8 cellular contexts compared by ENCODE assay signal in the genomic region with DNA sequence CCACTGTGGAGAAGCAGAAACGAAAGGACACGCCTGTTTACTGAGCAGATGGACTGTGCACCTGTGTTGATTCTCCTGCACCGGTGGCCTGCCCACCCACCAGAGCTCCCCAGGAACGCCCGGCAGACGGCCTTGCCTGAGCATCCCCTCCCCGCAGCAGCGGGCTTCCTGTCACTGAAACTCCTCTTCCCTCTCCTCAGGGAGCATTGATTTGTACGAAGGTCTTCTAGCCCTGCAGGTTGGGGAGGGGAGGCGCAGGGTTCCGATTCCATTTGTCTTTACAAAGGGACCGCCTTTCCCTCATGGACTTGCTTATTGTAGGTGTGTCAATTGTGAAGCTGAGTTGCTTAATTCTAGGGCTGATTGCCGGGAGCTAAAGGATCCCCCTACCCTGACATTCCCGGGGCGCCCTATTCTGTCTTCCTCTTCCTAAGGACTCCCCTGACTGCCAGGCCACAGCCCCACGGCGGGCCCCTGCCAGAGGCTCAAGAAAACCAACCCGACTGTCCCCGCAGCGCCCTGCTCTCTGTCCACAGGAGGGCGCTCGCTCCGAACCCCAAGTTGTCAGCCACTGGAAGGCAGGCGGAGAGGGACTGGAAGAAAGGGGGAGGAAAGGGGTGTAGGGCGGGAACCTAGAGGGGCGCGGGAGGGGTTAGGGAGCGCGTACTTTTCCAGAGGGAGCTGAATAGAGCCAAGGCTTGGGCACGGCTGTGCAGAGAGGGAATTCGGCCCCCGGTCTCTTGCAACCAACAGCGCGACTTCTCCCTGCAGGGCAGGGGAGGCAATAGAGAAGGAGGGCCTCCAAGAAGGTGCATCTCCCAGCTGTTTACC. TPM values are rescaled to one million over a fixed set of nuclear protein-coding genes. Genes with fewer than 3 reads are reported as not detected.
DNase-seq lines count a peak whose midpoint lies in the region; ATAC-seq and TF ChIP-seq lines count a peak whose summit lies in the region.

No MANE protein-coding gene starts in this region.

- H3K9me3 ChIP-seq in RWPE2 (ENCODE audit: severe bottlenecking), result no peaks in the 10 kb centered on the region

- H3K4me3 Mint-ChIP-seq in natural killer cell treated with Interleukin-12 subunit alpha and Interleukin-12 subunit beta and Interleukin-15 and Interleukin-18, amount 100 ng/mL, for 72 hours, result peak overlapping the region; percentile 93

- H3K4me2 ChIP-seq in KMS-11, result no peak overlapping the region

- H2AFZ ChIP-seq in KMS-11 (ENCODE audit: low read depth), result no peak overlapping the region

- H3K4me1 Mint-ChIP-seq in natural killer cell treated with Interleukin-12 subunit alpha and Interleukin-12 subunit beta and Interleukin-15 and Interleukin-18, amount 100 ng/mL, for 72 hours (ENCODE audit: low read depth in 2 of 2), result peaks cover 51 to 59% of the 10 kb centered on the region in 2 donors

- no peak overlapping the region for H3K9ac ChIP-seq in KMS-11

- no peaks in the 10 kb centered on the region for H4K20me1 ChIP-seq in KMS-11 (ENCODE audit: insufficient read depth)

- H3K27me3 Mint-ChIP-seq in natural killer cell treated with Interleukin-12 subunit alpha and Interleukin-12 subunit beta and Interleukin-15 and Interleukin-18, amount 100 ng/mL, for 72 hours, result no peaks in the 10 kb centered on the region

- H3K36me3 ChIP-seq in KMS-11 (ENCODE audit: insufficient read depth) (no peaks in the 10 kb centered on the region), RWPE2 (ENCODE audit: low read depth) (peaks cover 17% of the 10 kb centered on the region)

- H3K36me3 Mint-ChIP-seq in natural killer cell treated with Interleukin-12 subunit alpha and Interleukin-12 subunit beta and Interleukin-15 and Interleukin-18, amount 100 ng/mL, for 72 hours, result no peaks in the 10 kb centered on the region

- H3K9me3 Mint-ChIP-seq in natural killer cell treated with Interleukin-12 subunit alpha and Interleukin-12 subunit beta and Interleukin-15 and Interleukin-18, amount 100 ng/mL, for 72 hours, result no peaks in the 10 kb centered on the region

- H3K4me1 ChIP-seq in KMS-11 (ENCODE audit: low read depth, poor library complexity, severe bottlenecking) (peaks cover 16% of the 10 kb centered on the region), RWPE2 (ENCODE audit: insufficient read depth, poor library complexity, severe bottlenecking) (peaks cover 26% of the 10 kb centered on the region)

- DNase-seq in COLO668 (lab: John Stamatoyannopoulos, UW; ENCODE audit: unreplicated experiment) (peak; percentile 95), RWPE2 (ENCODE audit: low spot score) (no peak), fibroblast of villous mesenchyme (ENCODE audit: low read depth) (peak; percentile 93)
- peak; percentile 58 for DNase-seq in activated gamma-delta T cell treated with anti-CD3 and anti-CD28 coated beads, Interleukin-2, amount 50 U/mL, for 16 hours (ENCODE audit: low read depth)
- peak; percentile 72 for DNase-seq in natural killer cell treated with Interleukin-12 subunit alpha and Interleukin-12 subunit beta and Interleukin-15 and Interleukin-18, amount 100 ng/mL, for 72 hours (ENCODE audit: low spot score)
- DNase-seq in stimulated activated naive CD8-positive, alpha-beta T cell treated with anti-CD3 and anti-CD28 coated beads, Interleukin-15, Interleukin-2, amounts not matched to agents 100 U/mL and 50 U/mL, for 24 hours, result peak; percentile 88

- H3K27me3 ChIP-seq in KMS-11 (ENCODE audit: insufficient read depth, low read depth), result no peaks in the 10 kb centered on the region
- H3K27me3 ChIP-seq in RWPE2 (ENCODE audit: insufficient read depth, poor library complexity, severe bottlenecking), result no peaks in the 10 kb centered on the region

- H3K27ac ChIP-seq in KMS-11 (no peak overlapping the region), RWPE2 (ENCODE audit: poor library complexity, severe bottlenecking) (peak overlapping the region; percentile 96)

- H3K27ac Mint-ChIP-seq in natural killer cell treated with Interleukin-12 subunit alpha and Interleukin-12 subunit beta and Interleukin-15 and Interleukin-18, amount 100 ng/mL, for 72 hours, result peak overlapping the region; percentile 93 to 95

- no peaks in the 10 kb centered on the region for H3K79me2 ChIP-seq in KMS-11 (ENCODE audit: insufficient read depth, low read depth)

- TF ChIP-seq CTCF in KMS-11 (conservative IDR thresholded peaks at IDR 0.05; ENCODE audit: low read depth, low read length) (peak; percentile 74), RWPE2 (IDR thresholded peaks at IDR 0.05; ENCODE audit: poor library complexity, severe bottlenecking) (peak; percentile 92), fibroblast of villous mesenchyme (IDR thresholded peaks at IDR 0.05; ENCODE audit: insufficient read depth, low read depth, low read length) (peak; percentile 96)

- ATAC-seq in RWPE2 (ENCODE audit: low read depth), result peak; percentile 10
- peak in 1 of 2 donors; percentile 5 for ATAC-seq in natural killer cell treated with Interleukin-12 subunit alpha and Interleukin-12 subunit beta and Interleukin-15 and Interleukin-18, amount 100 ng/mL, for 72 hours
- peak; percentile 22 for ATAC-seq in stimulated activated naive CD8-positive, alpha-beta T cell treated with anti-CD3 and anti-CD28 coated beads, Interleukin-15, Interleukin-2, amounts not matched to agents 100 U/mL and 50 U/mL, for 24 hours
- no peak for ATAC-seq in GM19467 (IDR thresholded peaks at IDR 0.05; ENCODE audit: unreplicated experiment)

- H3K4me3 ChIP-seq in KMS-11 (IDR thresholded peaks at IDR 0.05; ENCODE audit: insufficient read depth, low read depth, low read length) (no peak overlapping the region), RWPE2 (ENCODE audit: severe bottlenecking) (peak overlapping the region; percentile 3), fibroblast of villous mesenchyme (ENCODE audit: low read depth, low read length) (peak overlapping the region; percentile 86)

RNA-seq across cellular contexts. Expression of a gene that starts 2.8 kb away (rescaled TPM):
- total RNA-seq in fibroblast of villous mesenchyme, result 1,018 and 1,040 TPM in 2 replicates
- total RNA-seq in natural killer cell treated with Interleukin-12 subunit alpha and Interleukin-12 subunit beta and Interleukin-15 and Interleukin-18, amount 100 ng/mL, for 72 hours, result 100 to 1,000 TPM in 1 of 2 donors, 10 to 100 TPM in 1; 90.9 to 106 TPM

RNA-seq across cellular contexts. Expression of a gene that starts 7.8 kb away (rescaled TPM):
- 0.32 TPM in 1 of 2 replicates, not detected in the other for total RNA-seq in fibroblast of villous mesenchyme
- total RNA-seq in natural killer cell treated with Interleukin-12 subunit alpha and Interleukin-12 subunit beta and Interleukin-15 and Interleukin-18, amount 100 ng/mL, for 72 hours, result not detected

RNA-seq across cellular contexts. Expression of a gene that starts 12.6 kb away (rescaled TPM):
- total RNA-seq in fibroblast of villous mesenchyme, result 165 and 507 TPM in 2 replicates
- total RNA-seq in natural killer cell treated with Interleukin-12 subunit alpha and Interleukin-12 subunit beta and Interleukin-15 and Interleukin-18, amount 100 ng/mL, for 72 hours, result 100 to 1,000 TPM in 1 of 2 donors, 10 to 100 TPM in 1; 85.4 to 124 TPM

RNA-seq across cellular contexts. Expression of a gene that starts 16.1 kb away (rescaled TPM):
- total RNA-seq in fibroblast of villous mesenchyme, result 18.0 and 20.3 TPM in 2 replicates
- total RNA-seq in natural killer cell treated with Interleukin-12 subunit alpha and Interleukin-12 subunit beta and Interleukin-15 and Interleukin-18, amount 100 ng/mL, for 72 hours, result not detected

RNA-seq across cellular contexts. Expression of a gene that starts 32.7 kb away (rescaled TPM):
- total RNA-seq in fibroblast of villous mesenchyme, result 0.97 and 2.2 TPM in 2 replicates
- under 1 TPM in 1 of 2 donors, not detected in 1; 0.48 TPM for total RNA-seq in natural killer cell treated with Interleukin-12 subunit alpha and Interleukin-12 subunit beta and Interleukin-15 and Interleukin-18, amount 100 ng/mL, for 72 hours
